In genomic region chr10:66836057-66836456, GRCh38 we compare ENCODE assay signal across 14 cellular contexts.
DNase-seq lines count a peak whose midpoint lies in the region; ATAC-seq, FAIRE-seq and TF ChIP-seq lines count a peak whose summit lies in the region.
"Had no signal": no experiment of that assay in that cellular context is flagged by ENCODE, and none has a peak within 500 bp of the region (broad histone marks: within the 10 kb centered on the region; RNA-seq: fewer than 3 reads in every experiment).

No MANE protein-coding gene starts in this region.

- TF ChIP-seq POLR2A in body of pancreas (IDR thresholded peaks at IDR 0.05) (no peak), HepG2 (IDR thresholded peaks at IDR 0.05; ENCODE audit: insufficient read depth in 1 of 2, low read depth in 2 of 2, low read length in 2 of 2) (no peak)

- no peak overlapping the region for H3K9ac ChIP-seq in HepG2 (ENCODE audit: insufficient read depth, low read depth, low read length)

- BruUV-seq in HepG2 (replicated peaks; lab: Mats Ljungman, UMichigan) = no TSS peak

- POLR2A ChIA-PET in HepG2 (lab: Yijun Ruan, JAX) = no interaction called here

- no peaks in the 10 kb centered on the region for H3K79me2 ChIP-seq in HepG2 (ENCODE audit: insufficient read depth, low read length)

- WGBS in body of pancreas, 2 donors = 22 to 24% methylated on average over 1 of the region's 1 CpG
- WGBS in HepG2 (ENCODE audit: low lambda C conversion rate) = 0% methylated on average over 1 of the region's 1 CpG

- TF ChIP-seq CTCF in body of pancreas (IDR thresholded peaks at IDR 0.05) (no peak), HepG2 (CRISPR knock-in tag; IDR thresholded peaks at IDR 0.05) (no peak), GM20000 (IDR thresholded peaks at IDR 0.05; ENCODE audit: extremely low read depth, missing control alignments) (no peak), GM13977 (IDR thresholded peaks at IDR 0.05; ENCODE audit: extremely low read depth, insufficient read depth, missing control alignments) (no peak)

- intact Hi-C loops in body of pancreas (cut with DNase I) = no loop called here
- intact Hi-C loops in HepG2 (cut with micrococcal nuclease; ENCODE audit: unreplicated experiment) = no loop called here

- no peaks in the 10 kb centered on the region for H3K36me3 ChIP-seq in body of pancreas (replicated peaks in 1 of 2; ENCODE audit: insufficient read depth in 1 of 2, low read depth in 2 of 2)
- no peaks in the 10 kb centered on the region for H3K36me3 ChIP-seq in HepG2 (replicated peaks in 1 of 2; ENCODE audit: control insufficient read depth in 1 of 2, insufficient read depth in 2 of 2, low read length in 2 of 2)
- H3K36me3 ChIP-seq in effector memory CD4-positive, alpha-beta T cell (ENCODE audit: control insufficient read depth, insufficient read depth, low read length) = no peaks in the 10 kb centered on the region

- H3K4me1 ChIP-seq in body of pancreas = no peaks in the 10 kb centered on the region
- H3K4me1 ChIP-seq in HepG2 (ENCODE audit: insufficient read depth, low read length) = no peaks in the 10 kb centered on the region
- H3K4me1 ChIP-seq in effector memory CD4-positive, alpha-beta T cell (ENCODE audit: control insufficient read depth, insufficient read depth, low read length, poor library complexity, severe bottlenecking) = no peaks in the 10 kb centered on the region

- in situ Hi-C loops in HepG2 (cut with HindIII; ENCODE audit: extremely low pct_ligation_motif_present, low pct_unique_long_range_greater_than_20kb) (no loop called here), GM13977 (cut with MboI; ENCODE audit: low pct_unique_long_range_greater_than_20kb, low sequenced_read_pairs, unreplicated experiment) (no loop called here)

- TF ChIP-seq EP300 in HepG2 (IDR thresholded peaks at IDR 0.05; ENCODE audit: low read depth in 2 of 2, low read length in 2 of 2) = no peak
- TF ChIP-seq EP300 in HepG2 (CRISPR knock-in tag; IDR thresholded peaks at IDR 0.05; ENCODE audit: borderline replicate concordance) = no peak

- DNase-seq in DMS53 (lab: John Stamatoyannopoulos, UW) (peak; percentile 61), HK-2 (ENCODE audit: unreplicated experiment) (peak; percentile 79), body of pancreas (peak in 1 of 4 donors; percentile 13), HepG2 (ENCODE audit: low spot score) (no peak), GM20000 (ENCODE audit: low spot score) (no peak), HuH-7 (ENCODE audit: low spot score) (no peak), GM13977 (ENCODE audit: low spot score) (no peak)
- no peak for DNase-seq in effector memory CD4-positive, alpha-beta T cell
- DNase-seq: activated B cell treated with CpG ODN at 0.5 μM for 24 hours, hippocampal formation, KBM-7, NCI-H2171 had no signal

- CTCF ChIA-PET in HepG2 (lab: Yijun Ruan, JAX; ENCODE audit: low intra/inter-chr PET ratio, low total read pairs) = no interaction called here

- no peak overlapping the region for H3K4me3 ChIP-seq in body of pancreas
- no peak overlapping the region for H3K4me3 ChIP-seq in HepG2 (replicated peaks in 1 of 3; ENCODE audit: insufficient read depth in 1 of 3, low read depth in 2 of 3, low read length in 3 of 3)
- no peak overlapping the region for H3K4me3 ChIP-seq in effector memory CD4-positive, alpha-beta T cell (ENCODE audit: insufficient read depth, low read depth, low read length, poor library complexity, severe bottlenecking)

- H3K27me3 ChIP-seq in body of pancreas (no peaks in the 10 kb centered on the region), HepG2 (ENCODE audit: control insufficient read depth in 1 of 2, insufficient read depth in 2 of 2, low read length in 2 of 2) (no peaks in the 10 kb centered on the region)
- no peaks in the 10 kb centered on the region for H3K27me3 ChIP-seq in effector memory CD4-positive, alpha-beta T cell (replicated peaks; ENCODE audit: control insufficient read depth, insufficient read depth, low read length, poor library complexity, severe bottlenecking)

- no peaks in the 10 kb centered on the region for H4K20me1 ChIP-seq in HepG2 (ENCODE audit: insufficient read depth, low read length)

- ATAC-seq in body of pancreas (peak; percentile 77), HepG2 (no peak; the same call in 2 of the 3 replicates)
- ATAC-seq: activated T-helper 17 cell treated with anti-CD3 and anti-CD28 coated beads, Interleukin-2, amount 50 U/mL, for 72 hours had no signal

- H3K27ac ChIP-seq in body of pancreas (peak overlapping the region in 2 of 4 donors; percentile 16 to 58), HepG2 (ENCODE audit: extremely low read length, insufficient read depth, low read length) (no peak overlapping the region)
- H3K27ac ChIP-seq in effector memory CD4-positive, alpha-beta T cell (ENCODE audit: insufficient read depth, low read length, poor library complexity, severe bottlenecking) = no peak overlapping the region
- H3K27ac ChIP-seq: RWPE1 had no signal

- FAIRE-seq in HepG2 (lab: Jason Lieb, UNC) = no peak

- no peak overlapping the region for H3K4me2 ChIP-seq in HepG2 (ENCODE audit: low read depth, low read length)

- no peak overlapping the region for H2AFZ ChIP-seq in HepG2 (ENCODE audit: low read length)

- no peak for TF ChIP-seq RAD21 in HepG2 (CRISPR knock-in tag; IDR thresholded peaks at IDR 0.05)

- H3K9me3 ChIP-seq in body of pancreas = no peaks in the 10 kb centered on the region
- no peaks in the 10 kb centered on the region for H3K9me3 ChIP-seq in HepG2 (ENCODE audit: low read length)
- H3K9me3 ChIP-seq in effector memory CD4-positive, alpha-beta T cell (ENCODE audit: control insufficient read depth, low read length) = no peaks in the 10 kb centered on the region

TF ChIP-seq in HepG2, 621 proteins besides CTCF, POLR2A, EP300 and RAD21:
- peak; percentile 26 to 48; a peak in 3 of 4 replicates for TF ChIP-seq MAFK (conservative IDR thresholded peaks at IDR 0.05 in 1 of 2, IDR thresholded peaks at IDR 0.05 in 1 of 2; ENCODE audit: low read length in 2 of 2)
- TF ChIP-seq ZSCAN22 (CRISPR knock-in tag; IDR thresholded peaks at IDR 0.05) = no peak

Comparison
In these comparisons a context has a peak if more than half of its experiments do, and no peak if none do; other contexts are left out.
1. DNase-seq: peak in DMS53 (single experiment) and HK-2 (single experiment); none in HepG2 (single experiment), GM20000 (single experiment), HuH-7 (single experiment), GM13977 (single experiment) and effector memory CD4-positive, alpha-beta T cell (0 of 3).